ENCODE assay signal across 1 cellular context in genomic region chr15:89759835-89760234, GRCh38.
TF ChIP-seq lines count a peak whose summit lies in the region.

No MANE protein-coding gene starts in this region.

TF ChIP-seq in GM23338, 12 proteins besides CTCF, POLR2A, EP300 and RAD21:
- no peak for TF ChIP-seq REST (IDR thresholded peaks at IDR 0.05; ENCODE audit: unreplicated experiment)
- TF ChIP-seq ZNF114 (CRISPR knock-in tag; IDR thresholded peaks at IDR 0.05): no peak
- TF ChIP-seq POLR2AphosphoS5 (IDR thresholded peaks at IDR 0.05; ENCODE audit: low read depth): no peak
- TF ChIP-seq ZNF462 (CRISPR knock-in tag; IDR thresholded peaks at IDR 0.05): no peak
- no peak for TF ChIP-seq STAT1 (IDR thresholded peaks at IDR 0.05; ENCODE audit: unreplicated experiment)
- no peak for TF ChIP-seq ZNF331 (CRISPR knock-in tag; IDR thresholded peaks at IDR 0.05; ENCODE audit: low read depth)
- TF ChIP-seq EZH2 (IDR thresholded peaks at IDR 0.05; ENCODE audit: low read depth, unreplicated experiment): no peak
- TF ChIP-seq EZH2phosphoT487 (IDR thresholded peaks at IDR 0.05; ENCODE audit: unreplicated experiment): no peak
- no peak for TF ChIP-seq ETS1 (IDR thresholded peaks at IDR 0.05)
- no peak for TF ChIP-seq NANOG (IDR thresholded peaks at IDR 0.05; ENCODE audit: borderline replicate concordance)
- no peak for TF ChIP-seq CREB1 (CRISPR knock-in tag; IDR thresholded peaks at IDR 0.05; ENCODE audit: low read depth)
- TF ChIP-seq JUNB (IDR thresholded peaks at IDR 0.05; ENCODE audit: unreplicated experiment): no peak
